ENCODE assay signal across 16 cellular contexts in genomic region chr6:35532141-35532540, GRCh38.
DNase-seq lines count a peak whose midpoint lies in the region; TF ChIP-seq lines count a peak whose summit lies in the region.
"Had no signal": no experiment of that assay in that cellular context is flagged by ENCODE, and none has a peak within 500 bp of the region (broad histone marks: within the 10 kb centered on the region; RNA-seq: fewer than 3 reads in every experiment).

No MANE protein-coding gene starts in this region.

- DNase-seq in NCI-H524 (lab: John Stamatoyannopoulos, UW): peak; percentile 49 to 72
- peak; percentile 93 for DNase-seq in NCI-H82 (lab: John Stamatoyannopoulos, UW)
- DNase-seq in WERI-Rb-1: peak; percentile 93
- DNase-seq in cerebellar cortex (ENCODE audit: low spot score): no peak
- DNase-seq in activated gamma-delta T cell treated with Interleukin-2 at 50 U/mL for 16 hours: no peak
- DNase-seq: AML-193; Caco-2; Calu3; CD4-positive, alpha-beta T cell; CD8-positive, alpha-beta T cell; DMS79 treated with DMSO at 0.1 percent for 48 hours; GF-D8 had no signal

- no peaks in the 10 kb centered on the region for H3K27me3 ChIP-seq in WERI-Rb-1 (ENCODE audit: insufficient read depth, low read depth, severe bottlenecking)
- H3K27me3 ChIP-seq: BLaER1 treated with 17β-estradiol and CSF1 and Interleukin-3, amounts not matched to agents 10 nM and 100 nM had no signal

- no peak overlapping the region for H3K4me3 ChIP-seq in WERI-Rb-1 (ENCODE audit: low read depth, low read length)
- H3K4me3 ChIP-seq: A549; BLaER1 treated with 17β-estradiol and CSF1 and Interleukin-3, amounts not matched to agents 10 nM and 100 nM had no signal

- H3K36me3 ChIP-seq in WERI-Rb-1: no peaks in the 10 kb centered on the region
- H3K36me3 ChIP-seq: BLaER1 treated with 17β-estradiol and CSF1 and Interleukin-3, amounts not matched to agents 10 nM and 100 nM had no signal

- TF ChIP-seq CTCF in WERI-Rb-1 (IDR thresholded peaks at IDR 0.05; ENCODE audit: low read depth, low read length): no peak

- H3K27ac ChIP-seq in WERI-Rb-1: peak overlapping the region; percentile 92
- H3K27ac ChIP-seq: 22Rv1; A549; BLaER1 treated with 17β-estradiol and CSF1 and Interleukin-3, amounts not matched to agents 10 nM and 100 nM; C4-2B had no signal

- H3K9me3 ChIP-seq in WERI-Rb-1 (ENCODE audit: severe bottlenecking): peaks cover 3% of the 10 kb centered on the region
- H3K9me3 ChIP-seq: A549; BLaER1 treated with 17β-estradiol and CSF1 and Interleukin-3, amounts not matched to agents 10 nM and 100 nM; Caco-2 had no signal

Comparison
In these comparisons a context has a peak if more than half of its experiments do, and no peak if none do; other contexts are left out.
1. DNase-seq: peak in NCI-H524 (2 of 2), NCI-H82 (single experiment) and WERI-Rb-1 (single experiment); none in cerebellar cortex (single experiment) and activated gamma-delta T cell treated with Interleukin-2 at 50 U/mL for 16 hours (single experiment).